26 cellular contexts compared by ENCODE assay signal in the genomic region with DNA sequence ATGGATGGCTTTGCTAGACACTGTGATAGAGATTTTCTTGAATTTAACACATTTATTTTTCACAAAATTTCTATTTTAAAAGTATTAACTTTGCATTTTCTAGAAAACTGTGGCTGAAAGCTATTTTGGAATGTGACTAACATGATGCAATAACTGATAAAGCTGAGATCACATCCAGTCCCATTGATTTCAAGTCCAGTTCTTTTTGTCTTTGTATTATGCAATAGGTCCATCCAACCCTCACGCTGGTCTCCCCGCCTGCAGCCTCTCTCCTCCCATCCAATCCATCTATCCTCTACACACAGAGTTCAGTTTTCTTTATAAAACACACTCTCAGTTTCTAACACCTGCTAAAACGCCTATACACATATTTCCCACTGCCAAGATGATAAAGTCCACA.
"Had no signal": no experiment of that assay in that cellular context is flagged by ENCODE, and none has a peak within 500 bp of the region (broad histone marks: within the 10 kb centered on the region; RNA-seq: fewer than 3 reads in every experiment).

No MANE protein-coding gene starts in this region.

- H3K9me3 Mint-ChIP-seq: mesothelial cell of epicardium had no signal

- H3K27ac Mint-ChIP-seq: mesothelial cell of epicardium; naive B cell; natural killer cell; progenitor cell of endocrine pancreas; stimulated activated naive B cell treated with anti-CD40 and anti-IgM and Interleukin-4, amounts not matched to agents 10 μg/mL and 1 μg/mL and 100 μg/mL, for 72 hours had no signal

- H3K4me2 ChIP-seq: hepatocyte had no signal

- FAIRE-seq: keratinocyte had no signal

- H3K27me3 Mint-ChIP-seq: naive B cell; progenitor cell of endocrine pancreas; stimulated activated naive B cell treated with anti-CD40 and anti-IgM and Interleukin-4, amounts not matched to agents 10 μg/mL and 1 μg/mL and 100 μg/mL, for 72 hours had no signal

- ATAC-seq: left cardiac atrium; left lung; natural killer cell; sciatic nerve; stimulated activated naive B cell treated with anti-CD40 and anti-IgM and Interleukin-4, amounts not matched to agents 10 μg/mL and 1 μg/mL and 100 μg/mL, for 72 hours; stimulated activated naive CD8-positive, alpha-beta T cell treated with anti-CD3 and anti-CD28 coated beads, Interleukin-15, Interleukin-2, amounts not matched to agents 100 U/mL and 50 U/mL, for 24 hours had no signal

- H3K4me3 ChIP-seq: hepatocyte, left lung, lung, ovary, right atrium auricular region, skin epidermis, stomach, testis, thyroid gland, transverse colon, upper lobe of left lung had no signal

- H3K36me3 ChIP-seq: left lung, ovary, right atrium auricular region, stomach, thyroid gland, transverse colon, upper lobe of left lung had no signal

- H3K4me3 Mint-ChIP-seq: mesothelial cell of epicardium; naive B cell; natural killer cell; stimulated activated naive B cell treated with anti-CD40 and anti-IgM and Interleukin-4, amounts not matched to agents 10 μg/mL and 1 μg/mL and 100 μg/mL, for 72 hours had no signal

- H3K9me3 ChIP-seq: left lung, ovary, right atrium auricular region, stomach, testis, thyroid gland, transverse colon, upper lobe of left lung had no signal

- H3K27me3 ChIP-seq: hepatocyte, left lung, ovary, right atrium auricular region, stomach, testis, thyroid gland, transverse colon, upper lobe of left lung had no signal

- DNase-seq: kidney glomerular epithelial cell; left cardiac atrium; left lung; mesendoderm; naive B cell; natural killer cell; ovary; stimulated activated CD4-positive, alpha-beta T cell treated with anti-CD3 and anti-CD28 coated beads, Interleukin-12 subunit alpha, Interleukin-12 subunit beta, amount 100 ng/mL, for 4 hours; stimulated activated CD4-positive, alpha-beta T cell treated with anti-CD3 and anti-CD28 coated beads, Interleukin-15, amount 100 ng/mL, for 24 hours; stimulated activated CD4-positive, alpha-beta T cell treated with anti-CD3 and anti-CD28 coated beads, Interleukin-2, amount 100 ng/mL, for 24 hours; stimulated activated CD4-positive, alpha-beta T cell treated with anti-CD3 and anti-CD28 coated beads, Interleukin-4, amount 100 ng/mL, for 1 hour; stimulated activated naive B cell treated with anti-CD40 and anti-IgM and Interleukin-4, amounts not matched to agents 10 μg/mL and 1 μg/mL and 100 μg/mL, for 72 hours; stimulated activated naive CD8-positive, alpha-beta T cell treated with anti-CD3 and anti-CD28 coated beads, Interleukin-15, Interleukin-2, amounts not matched to agents 100 U/mL and 50 U/mL, for 24 hours; stomach; testis; thyroid gland; transverse colon; upper lobe of left lung had no signal

- H3K36me3 Mint-ChIP-seq: mesothelial cell of epicardium; naive B cell; natural killer cell; stimulated activated naive B cell treated with anti-CD40 and anti-IgM and Interleukin-4, amounts not matched to agents 10 μg/mL and 1 μg/mL and 100 μg/mL, for 72 hours had no signal

- H2AFZ ChIP-seq: hepatocyte had no signal

- H3K4me1 Mint-ChIP-seq: mesothelial cell of epicardium; naive B cell; natural killer cell; stimulated activated naive B cell treated with anti-CD40 and anti-IgM and Interleukin-4, amounts not matched to agents 10 μg/mL and 1 μg/mL and 100 μg/mL, for 72 hours had no signal

- H3K79me2 ChIP-seq: hepatocyte had no signal

- H3K4me1 ChIP-seq: left lung, right atrium auricular region, stomach, testis, thyroid gland, transverse colon, upper lobe of left lung had no signal

- H3K27ac ChIP-seq: hepatocyte, left lung, ovary, right atrium auricular region, skin epidermis, stomach, testis, thyroid gland, transverse colon, upper lobe of left lung had no signal
